In the genomic region with DNA sequence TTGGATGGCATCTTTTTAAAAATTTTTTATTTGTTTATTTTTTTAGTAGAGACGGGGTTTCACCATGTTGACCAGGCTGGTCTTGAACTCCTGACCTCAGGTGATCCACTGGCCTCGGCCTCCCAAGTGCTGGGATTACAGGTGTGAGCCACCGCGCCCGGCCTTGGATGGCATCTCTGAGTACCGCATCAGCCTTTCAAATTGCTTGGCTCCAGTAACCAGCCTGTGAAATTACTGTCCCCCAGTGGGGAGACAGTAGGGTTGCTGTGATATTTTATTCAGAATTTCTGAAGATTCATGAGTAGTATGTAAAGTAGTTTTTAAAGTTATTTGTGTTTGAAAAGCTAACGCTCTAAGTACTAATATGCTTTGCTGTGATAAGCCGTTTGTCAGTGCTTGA, we compare ENCODE assay signal across 8 cellular contexts. TPM values are rescaled to one million over a fixed set of nuclear protein-coding genes. Genes with fewer than 3 reads are reported as not detected.
DNase-seq lines count a peak whose midpoint lies in the region; ATAC-seq, FAIRE-seq and TF ChIP-seq lines count a peak whose summit lies in the region.

No MANE protein-coding gene starts in this region.

- no peaks in the 10 kb centered on the region for H3K9me3 ChIP-seq in CD4-positive, alpha-beta T cell (ENCODE audit: control insufficient read depth, low read length)
- no peaks in the 10 kb centered on the region for H3K9me3 ChIP-seq in Karpas-422 (ENCODE audit: low read length)
- H3K9me3 ChIP-seq in neuron (ENCODE audit: low read length), result no peaks in the 10 kb centered on the region

- CTCF ChIA-PET in CD4-positive, alpha-beta T cell (lab: Charles Lee), result interaction anchor here (1.8 to 3.8 kb wide), 2 partner anchors 8 to 28 kb away, joined by 12 to 25 read pairs; no protein-coding TSS in a partner anchor

- H3K27ac ChIP-seq in CD4-positive, alpha-beta T cell (ENCODE audit: low read depth, low read length), result no peak overlapping the region
- H3K27ac ChIP-seq in Karpas-422 (ENCODE audit: low read length), result peak overlapping the region; percentile 46

- POLR2A ChIA-PET in CD4-positive, alpha-beta T cell (lab: Charles Lee), result no interaction called here

- peaks cover 56% of the 10 kb centered on the region for H3K4me1 Mint-ChIP-seq in CD4-positive, alpha-beta T cell (ENCODE audit: low read depth)

- H3K4me3 ChIP-seq in Karpas-422 (ENCODE audit: low read length) (peak overlapping the region; percentile 81), neuron (ENCODE audit: low read length) (peak overlapping the region; percentile 99)

- peaks cover 5% of the 10 kb centered on the region for H3K9me3 Mint-ChIP-seq in CD4-positive, alpha-beta T cell

- no peak for ATAC-seq in CD4-positive, alpha-beta T cell (ENCODE audit: poor library complexity)

- intact Hi-C loops in CD4-positive, alpha-beta T cell (cut with DNase I, micrococcal nuclease), result loop anchor here (1.0 to 10.0 kb wide), 4 partner anchors 7 to 1332 kb away; a partner anchor contains a TSS

- H2AFZ ChIP-seq in Karpas-422 (ENCODE audit: low read length) (no peak overlapping the region), neuron (ENCODE audit: low read depth, low read length) (no peak overlapping the region)

- H3K36me3 ChIP-seq in Karpas-422 (ENCODE audit: insufficient read depth, low read length), result peaks cover 23% of the 10 kb centered on the region; the same call in 1 of the 2 replicates
- H3K36me3 ChIP-seq in neuron (ENCODE audit: insufficient read depth, low read length), result peaks cover 21% of the 10 kb centered on the region

- no peak for TF ChIP-seq CTCF in CD4-positive, alpha-beta T cell (IDR thresholded peaks at IDR 0.05)

- H3K27me3 Mint-ChIP-seq in CD4-positive, alpha-beta T cell, result no peaks in the 10 kb centered on the region

- no peaks in the 10 kb centered on the region for H3K9me2 ChIP-seq in Karpas-422 (replicated peaks; ENCODE audit: insufficient read depth, low read length)

- peaks cover 49% of the 10 kb centered on the region for H3K36me3 Mint-ChIP-seq in CD4-positive, alpha-beta T cell (ENCODE audit: low read depth)

- no peaks in the 10 kb centered on the region for H4K20me1 ChIP-seq in Karpas-422 (ENCODE audit: insufficient read depth, low read depth, low read length)

- H3K79me2 ChIP-seq in Karpas-422 (ENCODE audit: low read length), result peaks cover 32% of the 10 kb centered on the region

- no peaks in the 10 kb centered on the region for H3K27me3 ChIP-seq in CD4-positive, alpha-beta T cell (ENCODE audit: control insufficient read depth, insufficient read depth, low read length)
- H3K27me3 ChIP-seq in Karpas-422 (ENCODE audit: low read length) (no peaks in the 10 kb centered on the region), neuron (ENCODE audit: insufficient read depth, low read length) (no peaks in the 10 kb centered on the region)

- peaks cover 26% of the 10 kb centered on the region for H3K4me1 ChIP-seq in Karpas-422 (ENCODE audit: low read length)
- peaks cover 9% of the 10 kb centered on the region for H3K4me1 ChIP-seq in neuron (ENCODE audit: insufficient read depth, low read length)

- H3K27ac Mint-ChIP-seq in CD4-positive, alpha-beta T cell, result peak overlapping the region; percentile 92

- peak overlapping the region; percentile 93 for H3K4me3 Mint-ChIP-seq in CD4-positive, alpha-beta T cell

- FAIRE-seq in HTR-8/SVneo (lab: Jason Lieb, UNC), result no peak

- peak overlapping the region; percentile 85 for H3K9ac ChIP-seq in Karpas-422 (ENCODE audit: low read length)

- DNase-seq in CD4-positive, alpha-beta T cell, result no peak
- no peak for DNase-seq in Karpas-422
- peak; percentile 3 for DNase-seq in central memory CD4-positive, alpha-beta T cell
- no peak for DNase-seq in cortex of kidney (lab: John Stamatoyannopoulos, UW)
- DNase-seq in T1000 (lab: John Stamatoyannopoulos, UW), result no peak
- DNase-seq in HTR-8/SVneo (ENCODE audit: insufficient read length, low spot score), result no peak
- no peak for DNase-seq in C1 segment of cervical spinal cord (lab: John Stamatoyannopoulos, UW)

- peak overlapping the region; percentile 94 for H3K4me2 ChIP-seq in Karpas-422 (ENCODE audit: low read depth, low read length, poor library complexity, severe bottlenecking)

RNA-seq across cellular contexts. Expression of a gene that starts 1.2 kb away (rescaled TPM):
- total RNA-seq in CD4-positive, alpha-beta T cell, result 10 to 100 TPM; 86.0 to 90.4 TPM
- total RNA-seq in Karpas-422 (2014; rRNA removed; shearing (Covaris generic); ENCODE audit: low replicate concordance), result 40.0 and 53.0 TPM in 2 replicates
